ENCODE assay signal across 8 cellular contexts in genomic region chr12:69243099-69244084, GRCh38. TPM values are rescaled to one million over a fixed set of nuclear protein-coding genes. Genes with fewer than 3 reads are reported as not detected.
A peak's percentile ranks its signal among the peaks of the same experiment; 100 is the strongest.
DNase-seq lines count a peak whose midpoint lies in the region; ATAC-seq and TF ChIP-seq lines count a peak whose summit lies in the region.

No MANE protein-coding gene starts in this region.

- intact Hi-C loops in sciatic nerve (cut with DNase I) = no loop called here

- peaks cover 5% of the 10 kb centered on the region for H3K36me3 Mint-ChIP-seq in endothelial cell (ENCODE audit: low read depth, unreplicated experiment)
- no peaks in the 10 kb centered on the region for H3K36me3 Mint-ChIP-seq in chondrocyte (ENCODE audit: low read depth)

- H3K4me3 Mint-ChIP-seq in endothelial cell (ENCODE audit: unreplicated experiment) = no peak overlapping the region
- no peak overlapping the region for H3K4me3 Mint-ChIP-seq in chondrocyte (ENCODE audit: unreplicated experiment)

- H3K27me3 Mint-ChIP-seq in endothelial cell (ENCODE audit: unreplicated experiment) (peaks cover 4% of the 10 kb centered on the region), chondrocyte (ENCODE audit: low read depth) (no peaks in the 10 kb centered on the region)

- ATAC-seq in GM18498 (IDR thresholded peaks at IDR 0.05; ENCODE audit: unreplicated experiment) (peak; percentile 41), GM21390 (IDR thresholded peaks at IDR 0.05; ENCODE audit: unreplicated experiment) (peak; percentile 45), HG03469 (IDR thresholded peaks at IDR 0.05; ENCODE audit: unreplicated experiment) (peak; percentile 33), sciatic nerve (no peak)

- DNase-seq in endothelial cell (ENCODE audit: low spot score) = no peak
- DNase-seq in NCI-H1092 (lab: John Stamatoyannopoulos, UW) = no peak
- no peak for DNase-seq in chondrocyte (ENCODE audit: low spot score)
- no peak for DNase-seq in sciatic nerve (ENCODE audit: low spot score)
- no peak for DNase-seq in NCI-H146 treated with DMSO at 0.1 percent for 48 hours (lab: John Stamatoyannopoulos, UW; ENCODE audit: unreplicated experiment)

- TF ChIP-seq CTCF in endothelial cell (IDR thresholded peaks at IDR 0.05; ENCODE audit: unreplicated experiment) (no peak), chondrocyte (IDR thresholded peaks at IDR 0.05) (no peak)

- H3K27ac Mint-ChIP-seq in endothelial cell (ENCODE audit: unreplicated experiment) (peak overlapping the region; percentile 11), chondrocyte (ENCODE audit: unreplicated experiment) (no peak overlapping the region)

- H3K4me1 Mint-ChIP-seq in endothelial cell (ENCODE audit: unreplicated experiment) = peaks cover 28% of the 10 kb centered on the region
- H3K4me1 Mint-ChIP-seq in chondrocyte (ENCODE audit: low read depth) = peaks cover 68% of the 10 kb centered on the region

- H3K9me3 Mint-ChIP-seq in endothelial cell (ENCODE audit: unreplicated experiment) (no peaks in the 10 kb centered on the region), chondrocyte (ENCODE audit: low read depth) (no peaks in the 10 kb centered on the region)

RNA-seq across cellular contexts. Expression of gene CPSF6, which starts 4.0 kb away (rescaled TPM):
- total RNA-seq in endothelial cell (ENCODE audit: unreplicated experiment) (90.8 TPM), chondrocyte (50.3 to 55.9 TPM (median 51.6 TPM) in 3 replicates), sciatic nerve (72.5 TPM)
